In the genomic region with DNA sequence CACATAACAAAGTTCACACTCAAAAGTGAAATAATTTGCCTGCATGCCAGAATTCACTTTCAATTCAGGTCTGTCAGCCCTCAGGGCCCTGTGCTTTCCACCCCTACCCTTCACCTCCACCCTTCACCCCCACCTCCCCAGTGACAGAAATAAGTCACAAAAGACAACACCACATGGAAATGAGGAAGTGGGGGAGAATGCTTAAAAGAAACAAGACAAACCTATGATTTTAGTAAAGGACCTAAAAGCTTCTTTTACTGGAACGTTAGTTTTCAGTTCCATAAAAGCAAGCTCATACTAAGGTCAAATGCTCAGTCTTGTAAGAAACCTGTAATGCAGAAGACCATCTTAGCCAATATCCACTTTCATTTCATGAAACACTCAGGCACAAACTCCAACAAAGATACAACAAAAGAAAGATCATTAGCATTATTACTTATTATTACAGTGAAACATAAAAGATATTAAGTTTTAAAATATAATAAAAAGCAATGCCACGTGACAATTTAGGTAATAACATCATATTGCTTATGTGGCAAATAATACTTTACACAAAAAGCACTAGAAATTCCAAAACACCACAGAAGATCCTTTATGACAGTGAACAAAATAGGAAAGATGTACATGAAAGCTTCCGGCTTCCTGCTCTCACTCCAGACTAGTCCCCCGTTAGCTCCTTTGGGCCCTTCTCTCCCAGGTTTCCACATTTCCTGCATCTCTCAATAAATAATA, we compare ENCODE assay signal across 12 cellular contexts.
DNase-seq lines count a peak whose midpoint lies in the region; ATAC-seq, FAIRE-seq and TF ChIP-seq lines count a peak whose summit lies in the region.
"Had no signal": no experiment of that assay in that cellular context is flagged by ENCODE, and none has a peak within 500 bp of the region (broad histone marks: within the 10 kb centered on the region; RNA-seq: fewer than 3 reads in every experiment).

No MANE protein-coding gene starts in this region.

- H3K27me3 ChIP-seq in SU-DHL-6 (ENCODE audit: low read length): no peaks in the 10 kb centered on the region
- H3K27me3 ChIP-seq: dorsolateral prefrontal cortex had no signal

- no peaks in the 10 kb centered on the region for H3K36me3 ChIP-seq in SU-DHL-6 (ENCODE audit: low read length)

- FAIRE-seq in GM12892 (lab: Jason Lieb, UNC): peak; percentile 82
- FAIRE-seq: G401.6 had no signal

- peaks cover 4% of the 10 kb centered on the region; the same call in 1 of the 2 replicates for H3F3A ChIP-seq in SU-DHL-6 (ENCODE audit: insufficient read depth)

- no peak overlapping the region for H2AFZ ChIP-seq in SU-DHL-6 (ENCODE audit: low read depth, low read length, severe bottlenecking)

- peak overlapping the region; percentile 41 for H3K27ac ChIP-seq in SU-DHL-6 (ENCODE audit: low read depth, low read length)
- H3K27ac ChIP-seq: dorsolateral prefrontal cortex had no signal

- no peaks in the 10 kb centered on the region for H3K79me2 ChIP-seq in SU-DHL-6 (ENCODE audit: insufficient read depth, low read length)

- no peak overlapping the region; the same call in 1 of the 2 replicates for H3K9ac ChIP-seq in SU-DHL-6 (ENCODE audit: low read length)

- H3K4me3 ChIP-seq in SU-DHL-6 (ENCODE audit: insufficient read depth, low read length, poor library complexity, severe bottlenecking): no peak overlapping the region
- H3K4me3 ChIP-seq: dorsolateral prefrontal cortex, lung had no signal

- TF ChIP-seq CTCF in SU-DHL-6 (IDR thresholded peaks at IDR 0.05; ENCODE audit: insufficient read depth, low read length, poor library complexity, severe bottlenecking): no peak

- peak overlapping the region; percentile 32 for H3K4me2 ChIP-seq in SU-DHL-6 (ENCODE audit: low read depth, low read length, poor library complexity, severe bottlenecking)

- no peak for TF ChIP-seq POLR2A in GM12892 (IDR thresholded peaks at IDR 0.05; ENCODE audit: low read depth, low read length)

- H3K9me3 ChIP-seq in SU-DHL-6 (ENCODE audit: insufficient read depth, low read length): no peaks in the 10 kb centered on the region

- DNase-seq in GM12892 (ENCODE audit: insufficient read length) (peak; percentile 31), DMS79 treated with DMSO at 0.1 percent for 48 hours (lab: John Stamatoyannopoulos, UW) (no peak), activated gamma-delta T cell treated with Interleukin-2 at 50 U/mL for 16 hours (no peak), RKO (ENCODE audit: low spot score) (no peak), occipital lobe (lab: John Stamatoyannopoulos, UW) (no peak)
- DNase-seq: dorsolateral prefrontal cortex, NCI-H1930 had no signal

- ATAC-seq in GM19468 (IDR thresholded peaks at IDR 0.05; ENCODE audit: extremely low read depth, unreplicated experiment) (peak; percentile 66), HG03159 (IDR thresholded peaks at IDR 0.05; ENCODE audit: unreplicated experiment) (peak; percentile 96)

- no peaks in the 10 kb centered on the region for H4K20me1 ChIP-seq in SU-DHL-6 (ENCODE audit: low read depth, low read length)

- H3K9me2 ChIP-seq in SU-DHL-6 (replicated peaks; ENCODE audit: insufficient read depth, low read length): no peaks in the 10 kb centered on the region
